24 cellular contexts compared by ENCODE assay signal in genomic region chr10:125734823-125735222, GRCh38. TPM values are rescaled to one million over a fixed set of nuclear protein-coding genes. Genes with fewer than 3 reads are reported as not detected.
A peak's percentile ranks its signal among the peaks of the same experiment; 100 is the strongest.
DNase-seq lines count a peak whose midpoint lies in the region; ATAC-seq, FAIRE-seq and TF ChIP-seq lines count a peak whose summit lies in the region.
"Had no signal": no experiment of that assay in that cellular context is flagged by ENCODE, and none has a peak within 500 bp of the region (broad histone marks: within the 10 kb centered on the region; RNA-seq: fewer than 3 reads in every experiment).

No MANE protein-coding gene starts in this region.

- H3F3A ChIP-seq in neural progenitor cell (ENCODE audit: low read depth) (no peaks in the 10 kb centered on the region), MM.1S (ENCODE audit: insufficient read depth, low read length) (no peaks in the 10 kb centered on the region)

- H3K27ac Mint-ChIP-seq in neural progenitor cell = no peak overlapping the region
- H3K27ac Mint-ChIP-seq: activated CD4-positive, alpha-beta T cell treated with anti-CD3 and anti-CD28 coated beads, Interleukin-2, amount 10 ng/mL, durations not matched to agents 24 days and 14 days; activated naive CD8-positive, alpha-beta T cell treated with anti-CD3 and anti-CD28 coated beads, Interleukin-2, amount 50 U/mL, for 24 hours; CD8-positive, alpha-beta memory T cell had no signal

- H3K4me3 ChIP-seq in DND-41 (ENCODE audit: low read depth in 1 of 2, low read length in 2 of 2) = no peak overlapping the region
- no peak overlapping the region for H3K4me3 ChIP-seq in neural progenitor cell
- no peak overlapping the region for H3K4me3 ChIP-seq in MM.1S (ENCODE audit: low read length)
- H3K4me3 ChIP-seq: SJSA1 had no signal

- H3K4me1 Mint-ChIP-seq in neural progenitor cell = peaks cover 3% of the 10 kb centered on the region
- H3K4me1 Mint-ChIP-seq: activated naive CD8-positive, alpha-beta T cell treated with anti-CD3 and anti-CD28 coated beads, Interleukin-2, amount 50 U/mL, for 24 hours had no signal

- no peak overlapping the region for H2AFZ ChIP-seq in DND-41 (ENCODE audit: low read depth, low read length)
- H2AFZ ChIP-seq in neural progenitor cell (replicated peaks) = no peak overlapping the region
- H2AFZ ChIP-seq in MM.1S (ENCODE audit: low read length) = no peak overlapping the region
- H2AFZ ChIP-seq: parathyroid adenoma had no signal

- no peak overlapping the region for H3K4me3 Mint-ChIP-seq in neural progenitor cell
- H3K4me3 Mint-ChIP-seq: activated CD4-positive, alpha-beta T cell treated with anti-CD3 and anti-CD28 coated beads, Interleukin-2, amount 10 ng/mL, durations not matched to agents 24 days and 14 days; activated naive CD8-positive, alpha-beta T cell treated with anti-CD3 and anti-CD28 coated beads, Interleukin-2, amount 50 U/mL, for 24 hours; CD8-positive, alpha-beta memory T cell had no signal

- FAIRE-seq in colon (lab: Jason Lieb, UNC) = peak; percentile 57

- H3K79me2 ChIP-seq in DND-41 (ENCODE audit: insufficient read depth, low read length) = no peaks in the 10 kb centered on the region
- H3K79me2 ChIP-seq in neural progenitor cell (ENCODE audit: low read depth) = no peaks in the 10 kb centered on the region
- peaks cover 18% of the 10 kb centered on the region; the same call in 1 of the 2 replicates for H3K79me2 ChIP-seq in MM.1S (ENCODE audit: low read length)
- H3K79me2 ChIP-seq: parathyroid adenoma had no signal

- H3K36me3 ChIP-seq in DND-41 (ENCODE audit: insufficient read depth, low read length) (peaks cover 99% of the 10 kb centered on the region), neural progenitor cell (peaks cover 47% of the 10 kb centered on the region), MM.1S (replicated peaks; ENCODE audit: insufficient read depth, low read length) (peaks cover 33% of the 10 kb centered on the region)

- no peak for ATAC-seq in DND-41 (ENCODE audit: insufficient read depth, low read depth)
- ATAC-seq: activated naive CD8-positive, alpha-beta T cell treated with anti-CD3 and anti-CD28 coated beads, Interleukin-2, amount 50 U/mL, for 24 hours had no signal

- no peaks in the 10 kb centered on the region for H3K9me3 Mint-ChIP-seq in neural progenitor cell
- H3K9me3 Mint-ChIP-seq: activated CD4-positive, alpha-beta T cell treated with anti-CD3 and anti-CD28 coated beads, Interleukin-2, amount 10 ng/mL, durations not matched to agents 24 days and 14 days; activated naive CD8-positive, alpha-beta T cell treated with anti-CD3 and anti-CD28 coated beads, Interleukin-2, amount 50 U/mL, for 24 hours; CD8-positive, alpha-beta memory T cell had no signal

- H3K27ac ChIP-seq in DND-41 (ENCODE audit: low read length) (no peak overlapping the region), neural progenitor cell (no peak overlapping the region), MM.1S (ENCODE audit: low read length) (no peak overlapping the region)
- H3K27ac ChIP-seq: brain microvascular endothelial cell, parathyroid adenoma, SJSA1 had no signal

- no peaks in the 10 kb centered on the region for H3K9me2 ChIP-seq in MM.1S (replicated peaks; ENCODE audit: insufficient read depth, low read length)

- peaks cover 26% of the 10 kb centered on the region for H3K36me3 Mint-ChIP-seq in neural progenitor cell

- H3K4me1 ChIP-seq in DND-41 (ENCODE audit: insufficient read depth, low read length) (no peaks in the 10 kb centered on the region), neural progenitor cell (no peaks in the 10 kb centered on the region), MM.1S (ENCODE audit: low read length) (no peaks in the 10 kb centered on the region)
- H3K4me1 ChIP-seq: parathyroid adenoma, SJSA1 had no signal

- no peak overlapping the region for H3K4me2 ChIP-seq in DND-41 (ENCODE audit: insufficient read depth, low read length)
- no peak overlapping the region for H3K4me2 ChIP-seq in neural progenitor cell
- H3K4me2 ChIP-seq in MM.1S (ENCODE audit: low read depth, low read length) = no peak overlapping the region

- TF ChIP-seq CTCF in DND-41 (IDR thresholded peaks at IDR 0.05; ENCODE audit: borderline replicate concordance, extremely low read depth, low read length, poor library complexity, severe bottlenecking) (peak; percentile 30), neural progenitor cell (IDR thresholded peaks at IDR 0.05) (peak; percentile 26), MM.1S (IDR thresholded peaks at IDR 0.05; ENCODE audit: low read length) (no peak; the same call in 1 of the 2 replicates), GM10266 (IDR thresholded peaks at IDR 0.05; ENCODE audit: control insufficient read depth, insufficient read depth, low read depth, missing control alignments) (no peak)

- no peak for DNase-seq in DND-41
- peak; percentile 12 to 51 for DNase-seq in Kasumi-1 (lab: John Stamatoyannopoulos, UW)
- DNase-seq in neural progenitor cell (ENCODE audit: low spot score) = no peak
- DNase-seq in MM.1S = no peak
- DNase-seq in stimulated activated CD4-positive, alpha-beta T cell treated with anti-CD3 and anti-CD28 coated beads, Interleukin-2, amount 100 ng/mL, for 24 hours = no peak
- DNase-seq in hippocampal formation (lab: John Stamatoyannopoulos, UW) = no peak
- no peak for DNase-seq in GM10266 (ENCODE audit: extremely low spot score)
- DNase-seq: activated CD4-positive, alpha-beta T cell treated with anti-CD3 and anti-CD28 coated beads, Interleukin-2, amount 10 ng/mL, durations not matched to agents 24 days and 14 days; activated naive CD8-positive, alpha-beta T cell treated with anti-CD3 and anti-CD28 coated beads, Interleukin-2, amount 50 U/mL, for 24 hours; brain microvascular endothelial cell; CD8-positive, alpha-beta memory T cell; DMS53; kidney glomerular epithelial cell; NCI-H187 treated with DMSO at 0.1 percent for 48 hours; NCI-H226; NCI-H774; OCI-M1; stimulated activated naive CD4-positive, alpha-beta T cell had no signal

- H3K27me3 ChIP-seq in DND-41 (ENCODE audit: insufficient read depth, low read length, poor library complexity) (no peaks in the 10 kb centered on the region), neural progenitor cell (no peaks in the 10 kb centered on the region), MM.1S (replicated peaks; ENCODE audit: insufficient read depth, low read length) (no peaks in the 10 kb centered on the region)
- H3K27me3 ChIP-seq: brain microvascular endothelial cell, SJSA1 had no signal

- H4K20me1 ChIP-seq in DND-41 (ENCODE audit: insufficient read depth, low read length) (0 out of 2 replicates have a peak, but pooled peaks cover 2% of the 10 kb centered on the region), neural progenitor cell (ENCODE audit: low read depth) (peaks cover 7% of the 10 kb centered on the region), MM.1S (ENCODE audit: insufficient read depth, low read length) (no peaks in the 10 kb centered on the region)

- H3K9me3 ChIP-seq in DND-41 (ENCODE audit: insufficient read depth, low read length, severe bottlenecking) (no peaks in the 10 kb centered on the region), neural progenitor cell (ENCODE audit: low read depth) (no peaks in the 10 kb centered on the region), MM.1S (replicated peaks; ENCODE audit: insufficient read depth, low read length) (no peaks in the 10 kb centered on the region)
- H3K9me3 ChIP-seq: SJSA1 had no signal

- H3K27me3 Mint-ChIP-seq in neural progenitor cell (ENCODE audit: insufficient read depth, low read depth) = no peaks in the 10 kb centered on the region
- H3K27me3 Mint-ChIP-seq: activated CD4-positive, alpha-beta T cell treated with anti-CD3 and anti-CD28 coated beads, Interleukin-2, amount 10 ng/mL, durations not matched to agents 24 days and 14 days; activated naive CD8-positive, alpha-beta T cell treated with anti-CD3 and anti-CD28 coated beads, Interleukin-2, amount 50 U/mL, for 24 hours; CD8-positive, alpha-beta memory T cell had no signal

- no peak overlapping the region for H3K9ac ChIP-seq in DND-41 (ENCODE audit: low read depth, low read length)
- no peak overlapping the region for H3K9ac ChIP-seq in neural progenitor cell
- H3K9ac ChIP-seq in MM.1S (ENCODE audit: low read length) = no peak overlapping the region
- H3K9ac ChIP-seq: parathyroid adenoma had no signal

RNA-seq across cellular contexts. Expression of gene EDRF1, which starts 15.3 kb away (rescaled TPM):
- total RNA-seq in neural progenitor cell (ENCODE audit: low replicate concordance) = 52.9 and 63.4 TPM in 2 replicates

RNA-seq across cellular contexts. Expression of gene MMP21, which starts 40.8 kb away (rescaled TPM):
- total RNA-seq in neural progenitor cell (ENCODE audit: low replicate concordance) = not detected in 2 replicates
- total RNA-seq: myocyte, SJSA1 had no signal

RNA-seq across cellular contexts. Expression of gene TEX36, which starts 51.9 kb away (rescaled TPM):
- not detected in 2 replicates for total RNA-seq in neural progenitor cell (ENCODE audit: low replicate concordance)
- total RNA-seq: activated CD4-positive, alpha-beta T cell treated with anti-CD3 and anti-CD28 coated beads, Interleukin-2, amount 10 ng/mL, durations not matched to agents 24 days and 14 days; CD8-positive, alpha-beta memory T cell; lung microvascular endothelial cell; myocyte; SJSA1; T-helper 1 cell treated with Interleukin-12 subunit alpha and Interleukin-12 subunit beta and Interleukin-4 antibody, amounts not matched to agents 30 ng/mL and 1 ng/mL, for 36 hours had no signal

Comparison
In these comparisons a context has a peak if more than half of its experiments do, and no peak if none do; other contexts are left out.
1. DNase-seq: peak in Kasumi-1 (2 of 2); none in DND-41 (single experiment), neural progenitor cell (single experiment), MM.1S (single experiment), stimulated activated CD4-positive, alpha-beta T cell treated with anti-CD3 and anti-CD28 coated beads, Interleukin-2, amount 100 ng/mL, for 24 hours (0 of 2), hippocampal formation (0 of 2) and GM10266 (single experiment).
2. CTCF ChIP-seq: peak in DND-41 (single experiment) and neural progenitor cell (single experiment); none in MM.1S (single experiment) and GM10266 (single experiment).